In the genomic region with DNA sequence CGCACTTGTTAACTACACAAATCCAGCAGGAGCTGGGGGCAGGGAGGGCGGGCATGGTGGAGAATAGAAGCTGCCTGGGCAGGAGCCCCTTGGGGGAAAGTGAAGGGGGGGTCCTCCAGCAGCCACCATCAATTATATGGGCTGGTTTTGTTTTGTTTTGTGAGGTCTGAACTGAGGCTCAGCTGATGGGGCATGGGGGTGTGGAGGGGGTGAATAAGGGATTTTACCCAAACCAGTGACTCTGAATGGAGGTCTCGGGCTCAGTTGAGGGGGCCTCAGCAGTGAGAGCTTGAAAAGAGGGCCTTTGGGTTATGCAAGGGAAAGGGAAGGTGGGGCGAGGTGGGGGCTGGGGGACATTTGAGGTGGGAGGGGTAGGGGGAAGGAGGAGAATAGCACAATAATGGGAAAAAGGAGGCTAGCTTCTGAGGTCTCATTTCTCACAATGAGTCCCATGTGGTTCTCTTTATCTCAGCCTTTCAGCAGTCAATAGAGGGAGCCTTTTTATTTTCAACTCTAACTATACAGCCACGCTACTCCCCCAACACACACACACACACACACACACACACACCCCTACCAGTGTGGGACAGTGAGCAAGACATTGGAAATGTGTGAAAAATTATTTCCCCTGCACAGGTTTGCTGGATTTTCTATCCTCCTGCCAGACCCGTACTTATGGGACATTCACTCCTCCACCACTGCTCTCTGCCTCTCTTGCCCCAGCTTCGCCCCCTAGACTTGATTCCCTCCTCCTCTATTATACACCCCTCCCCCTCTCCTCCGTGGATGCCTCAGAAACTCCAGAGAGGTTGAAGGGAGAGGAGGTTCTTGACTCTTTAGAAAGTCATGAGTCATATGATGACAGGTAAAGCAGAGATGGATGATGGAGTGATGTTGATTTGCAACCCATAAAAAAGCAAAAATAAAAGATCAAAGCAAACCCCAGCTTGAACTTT, we compare ENCODE assay signal across 19 cellular contexts.
A peak's percentile ranks its signal among the peaks of the same experiment; 100 is the strongest.
DNase-seq lines count a peak whose midpoint lies in the region; ATAC-seq, FAIRE-seq and TF ChIP-seq lines count a peak whose summit lies in the region.
"Had no signal": no experiment of that assay in that cellular context is flagged by ENCODE, and none has a peak within 500 bp of the region (broad histone marks: within the 10 kb centered on the region; RNA-seq: fewer than 3 reads in every experiment).

No MANE protein-coding gene starts in this region.

- H3K9me3 ChIP-seq in small intestine (ENCODE audit: control insufficient read depth, low read depth): no peaks in the 10 kb centered on the region
- H3K9me3 ChIP-seq: transverse colon had no signal

- no peaks in the 10 kb centered on the region for H3K9me3 Mint-ChIP-seq in nephron
- H3K9me3 Mint-ChIP-seq: immature natural killer cell had no signal

- H3K27me3 ChIP-seq in GM06990 (replicated peaks; ENCODE audit: control insufficient read depth, insufficient read depth, low read length) (no peaks in the 10 kb centered on the region), bronchial epithelial cell (ENCODE audit: control insufficient read depth, insufficient read depth, low read length) (no peaks in the 10 kb centered on the region), small intestine (ENCODE audit: control insufficient read depth in 2 of 2, insufficient read depth in 2 of 2, low read length in 2 of 2) (no peaks in the 10 kb centered on the region)
- H3K27me3 ChIP-seq: transverse colon had no signal

- H3K4me1 ChIP-seq in small intestine (ENCODE audit: control insufficient read depth in 2 of 2, insufficient read depth in 1 of 2, low read depth in 1 of 2, low read length in 1 of 2): no peaks in the 10 kb centered on the region

- no peak overlapping the region for H3K27ac ChIP-seq in small intestine (ENCODE audit: low read depth in 1 of 2, low read length in 1 of 2)
- H3K27ac ChIP-seq: transverse colon had no signal

- no peaks in the 10 kb centered on the region for H3K36me3 Mint-ChIP-seq in nephron (ENCODE audit: low read depth)

- no peak for FAIRE-seq in bronchial epithelial cell (lab: Jason Lieb, UNC)
- no peak for FAIRE-seq in small intestine (lab: Jason Lieb, UNC)

- H3K36me3 ChIP-seq in GM06990 (ENCODE audit: control insufficient read depth, insufficient read depth, low read length): no peaks in the 10 kb centered on the region
- no peaks in the 10 kb centered on the region for H3K36me3 ChIP-seq in bronchial epithelial cell (ENCODE audit: control insufficient read depth, insufficient read depth, low read length)
- H3K36me3 ChIP-seq in small intestine (ENCODE audit: control insufficient read depth in 2 of 2, insufficient read depth in 2 of 2, low read length in 2 of 2): no peaks in the 10 kb centered on the region
- H3K36me3 ChIP-seq: transverse colon had no signal

- peak overlapping the region; percentile 72 to 91 (median 83) for H3K27ac Mint-ChIP-seq in nephron
- H3K27ac Mint-ChIP-seq: immature natural killer cell had no signal

- H3K27me3 Mint-ChIP-seq in nephron (ENCODE audit: low read depth): peaks cover 5% of the 10 kb centered on the region

- 61 to 77% (median 72%) methylated on average over 7 to 8 of the region's 8 CpGs for WGBS in small intestine, 3 donors

- DNase-seq in GM06990 (ENCODE audit: extremely low read depth, insufficient read length) (no peak), NCI-H2227 (lab: John Stamatoyannopoulos, UW; ENCODE audit: unreplicated experiment) (peak; percentile 24), bronchial epithelial cell (ENCODE audit: low read depth) (peak; percentile 15), NCI-H2107 (lab: John Stamatoyannopoulos, UW) (no peak), small intestine (no peak), posterior vena cava (ENCODE audit: low spot score) (no peak), sciatic nerve (ENCODE audit: low spot score) (no peak)
- DNase-seq: activated gamma-delta T cell treated with Interleukin-2 at 50 U/mL for 16 hours; C1 segment of cervical spinal cord; DND-41; effector CD4-positive, alpha-beta T cell; immature natural killer cell; Kasumi-1; mammary epithelial cell; NCI-H146; NCI-H510A treated with DMSO at 0.1 percent for 48 hours; stimulated activated CD4-positive, alpha-beta T cell treated with anti-CD3 and anti-CD28 coated beads, Interleukin-4, amount 100 ng/mL, for 4 hours; transverse colon had no signal

- intact Hi-C loops in posterior vena cava (cut with DNase I): no loop called here
- intact Hi-C loops in sciatic nerve (cut with DNase I): no loop called here

- H3K4me3 ChIP-seq in GM06990 (replicated peaks; ENCODE audit: low read depth, low read length): no peak overlapping the region
- no peak overlapping the region for H3K4me3 ChIP-seq in bronchial epithelial cell (ENCODE audit: low read depth, low read length)
- no peak overlapping the region for H3K4me3 ChIP-seq in small intestine (ENCODE audit: low read depth in 1 of 2, low read length in 2 of 2)
- H3K4me3 ChIP-seq: transverse colon had no signal

- H3K4me3 Mint-ChIP-seq in nephron: peak overlapping the region in 2 of 3 experiments; percentile 1 to 12
- H3K4me3 Mint-ChIP-seq: immature natural killer cell had no signal

- no peak for ATAC-seq in sciatic nerve

- TF ChIP-seq CTCF in GM06990 (IDR thresholded peaks at IDR 0.05; ENCODE audit: insufficient read depth, low read length, poor library complexity, severe bottlenecking) (peak; percentile 12), bronchial epithelial cell (IDR thresholded peaks at IDR 0.05; ENCODE audit: insufficient read depth, low read length, severe bottlenecking) (no peak), nephron (IDR thresholded peaks at IDR 0.05; ENCODE audit: unreplicated experiment in 3 of 3) (no peak)

- peaks cover 61% of the 10 kb centered on the region for H3K4me1 Mint-ChIP-seq in nephron
- H3K4me1 Mint-ChIP-seq: immature natural killer cell had no signal

Comparison
In these comparisons a context has a peak if more than half of its experiments do, and no peak if none do; other contexts are left out.
1. DNase-seq: peak in NCI-H2227 (single experiment) and bronchial epithelial cell (single experiment); none in GM06990 (single experiment), NCI-H2107 (single experiment), small intestine (single experiment), posterior vena cava (single experiment) and sciatic nerve (single experiment).